27 cellular contexts compared by ENCODE assay signal in genomic region chr19:31083122-31083521, GRCh38.
"Had no signal": no experiment of that assay in that cellular context is flagged by ENCODE, and none has a peak within 500 bp of the region (broad histone marks: within the 10 kb centered on the region; RNA-seq: fewer than 3 reads in every experiment).

No MANE protein-coding gene starts in this region.

- H3K36me3 Mint-ChIP-seq: naive thymus-derived CD4-positive, alpha-beta T cell; natural killer cell; stimulated activated naive B cell treated with anti-CD40 and anti-IgM and Interleukin-4, amounts not matched to agents 10 μg/mL and 1 μg/mL and 100 μg/mL, for 72 hours had no signal

- H3K27me3 ChIP-seq: neutrophil, pancreas, right lobe of liver, sigmoid colon, thyroid gland, tibial nerve, upper lobe of left lung, vagina had no signal

- H3K4me1 ChIP-seq: pancreas, psoas muscle, right lobe of liver, sigmoid colon, stomach, thyroid gland, tibial nerve, upper lobe of left lung, vagina had no signal

- H3K27ac ChIP-seq: neutrophil, pancreas, psoas muscle, right lobe of liver, sigmoid colon, stomach, thoracic aorta, thyroid gland, tibial nerve, upper lobe of left lung, vagina had no signal

- H3K36me3 ChIP-seq: neutrophil, pancreas, right lobe of liver, sigmoid colon, stomach, thoracic aorta, thyroid gland, tibial nerve, upper lobe of left lung, vagina had no signal

- H3K9me3 ChIP-seq: neutrophil, pancreas, psoas muscle, right lobe of liver, sigmoid colon, stomach, thoracic aorta, thyroid gland, tibial nerve, upper lobe of left lung, vagina had no signal

- H3K27me3 Mint-ChIP-seq: stimulated activated naive B cell treated with anti-CD40 and anti-IgM and Interleukin-4, amounts not matched to agents 10 μg/mL and 1 μg/mL and 100 μg/mL, for 72 hours had no signal

- H3K9me3 Mint-ChIP-seq: natural killer cell; nephron; neural crest cell; stimulated activated effector memory CD8-positive, alpha-beta T cell treated with anti-CD3 and anti-CD28 coated beads, Interleukin-12 subunit alpha, Interleukin-12 subunit beta, amount 100 ng/mL, for 72 hours; stimulated activated naive CD8-positive, alpha-beta T cell treated with anti-CD3 and anti-CD28 coated beads, Interleukin-15, Interleukin-2, amounts not matched to agents 100 ng/mL and 50 ng/mL, for 24 hours had no signal

- DNase-seq: naive thymus-derived CD4-positive, alpha-beta T cell; natural killer cell; nucleus accumbens; pancreas; psoas muscle; right lobe of liver; sigmoid colon; small intestine; stimulated activated CD4-positive, alpha-beta T cell treated with anti-CD3 and anti-CD28 coated beads, Interleukin-15, amount 100 ng/mL, for 24 hours; stimulated activated CD4-positive, alpha-beta T cell treated with anti-CD3 and anti-CD28 coated beads, Interleukin-2, amount 100 ng/mL, for 24 hours; stimulated activated CD4-positive, alpha-beta T cell treated with anti-CD3 and anti-CD28 coated beads, Interleukin-2, amount 100 ng/mL, for 48 hours; stimulated activated CD4-positive, alpha-beta T cell treated with anti-CD3 and anti-CD28 coated beads, Interleukin-4, amount 100 ng/mL, for 24 hours; stimulated activated naive B cell treated with anti-CD40 and anti-IgM and Interleukin-4, amounts not matched to agents 10 μg/mL and 1 μg/mL and 100 μg/mL, for 72 hours; stimulated activated naive CD4-positive, alpha-beta T cell treated with Interleukin-2 at 50 U/mL for 16 hours; stomach; thyroid gland; trophoblast cell; upper lobe of left lung had no signal

- H3K4me1 Mint-ChIP-seq: naive thymus-derived CD4-positive, alpha-beta T cell; natural killer cell; nephron; neural crest cell; stimulated activated effector memory CD8-positive, alpha-beta T cell treated with anti-CD3 and anti-CD28 coated beads, Interleukin-12 subunit alpha, Interleukin-12 subunit beta, amount 100 ng/mL, for 72 hours; stimulated activated naive B cell treated with anti-CD40 and anti-IgM and Interleukin-4, amounts not matched to agents 10 μg/mL and 1 μg/mL and 100 μg/mL, for 72 hours had no signal

- H3K27ac Mint-ChIP-seq: naive thymus-derived CD4-positive, alpha-beta T cell; natural killer cell; progenitor cell of endocrine pancreas; stimulated activated effector memory CD8-positive, alpha-beta T cell treated with anti-CD3 and anti-CD28 coated beads, Interleukin-12 subunit alpha, Interleukin-12 subunit beta, amount 100 ng/mL, for 72 hours; stimulated activated naive B cell treated with anti-CD40 and anti-IgM and Interleukin-4, amounts not matched to agents 10 μg/mL and 1 μg/mL and 100 μg/mL, for 72 hours; stimulated activated naive CD8-positive, alpha-beta T cell treated with anti-CD3 and anti-CD28 coated beads, Interleukin-15, Interleukin-2, amounts not matched to agents 100 ng/mL and 50 ng/mL, for 24 hours had no signal

- H3K4me3 Mint-ChIP-seq: naive thymus-derived CD4-positive, alpha-beta T cell; natural killer cell; nephron; neural crest cell; stimulated activated effector memory CD8-positive, alpha-beta T cell treated with anti-CD3 and anti-CD28 coated beads, Interleukin-12 subunit alpha, Interleukin-12 subunit beta, amount 100 ng/mL, for 72 hours; stimulated activated naive B cell treated with anti-CD40 and anti-IgM and Interleukin-4, amounts not matched to agents 10 μg/mL and 1 μg/mL and 100 μg/mL, for 72 hours; stimulated activated naive CD8-positive, alpha-beta T cell treated with anti-CD3 and anti-CD28 coated beads, Interleukin-15, Interleukin-2, amounts not matched to agents 100 ng/mL and 50 ng/mL, for 24 hours had no signal

- H3K4me3 ChIP-seq: pancreas, psoas muscle, right lobe of liver, sigmoid colon, stomach, thoracic aorta, thyroid gland, tibial nerve, upper lobe of left lung, vagina had no signal
